Comparison of ENCODE assay signal across 8 cellular contexts in genomic region chr20:63858393-63859165, GRCh38. TPM values are rescaled to one million over a fixed set of nuclear protein-coding genes. Genes with fewer than 3 reads are reported as not detected.
DNase-seq lines count a peak whose midpoint lies in the region; TF ChIP-seq lines count a peak whose summit lies in the region.

No MANE protein-coding gene starts in this region.

- DNase-seq in ELF-1 (ENCODE audit: low read depth, low spot score) (peak; percentile 69), Peyer's patch (peak in 1 of 3 donors; percentile 52), endothelial cell (ENCODE audit: low spot score) (peak; percentile 62), neuronal stem cell (ENCODE audit: low spot score) (peak; percentile 51), midbrain (lab: John Stamatoyannopoulos, UW) (no peak), lower leg skin (ENCODE audit: low spot score in 2 of 2) (no peak), HAP-1 (ENCODE audit: low spot score in 2 of 2) (no peak)
- no peak for DNase-seq in stimulated activated CD4-positive, alpha-beta T cell treated with anti-CD3 and anti-CD28 coated beads, Interleukin-4, amount 100 ng/mL, for 1 hour

- H4K91ac ChIP-seq in neuronal stem cell (ENCODE audit: low read depth, low read length, poor library complexity) = no peak overlapping the region

- H3K4me2 ChIP-seq in neuronal stem cell (ENCODE audit: insufficient read depth, low read length, poor library complexity, severe bottlenecking) = peak overlapping the region; percentile 42

- peak overlapping the region; percentile 88 for H3K27ac Mint-ChIP-seq in endothelial cell (ENCODE audit: unreplicated experiment)

- H3K9me3 Mint-ChIP-seq in endothelial cell (ENCODE audit: unreplicated experiment) = no peaks in the 10 kb centered on the region

- intact Hi-C loops in lower leg skin (cut with DNase I; ENCODE audit: low total_unique reads) = no loop called here

- peak overlapping the region; percentile 82 for H2AFZ ChIP-seq in neuronal stem cell (ENCODE audit: low read length)

- H3K27ac ChIP-seq in Peyer's patch (peak overlapping the region; percentile 22 to 65 (median 44)), neuronal stem cell (replicated peaks; ENCODE audit: low read length) (peak overlapping the region; percentile 44)

- no peaks in the 10 kb centered on the region for H3K9me3 ChIP-seq in Peyer's patch
- H3K9me3 ChIP-seq in neuronal stem cell (replicated peaks in 1 of 2; ENCODE audit: control insufficient read depth in 2 of 2, insufficient read depth in 1 of 2, low read depth in 1 of 2, low read length in 2 of 2) = no peaks in the 10 kb centered on the region
- H3K9me3 ChIP-seq in HAP-1 = no peaks in the 10 kb centered on the region

- peak overlapping the region; percentile 35 for H2BK120ac ChIP-seq in neuronal stem cell (ENCODE audit: low read depth, low read length)

- peak in 1 of 6 experiments; percentile 12 for TF ChIP-seq CTCF in Peyer's patch (IDR thresholded peaks at IDR 0.05)
- no peak for TF ChIP-seq CTCF in endothelial cell (IDR thresholded peaks at IDR 0.05; ENCODE audit: unreplicated experiment)
- no peak for TF ChIP-seq CTCF in lower leg skin (IDR thresholded peaks at IDR 0.05)

- H4K8ac ChIP-seq in neuronal stem cell (ENCODE audit: low read depth, low read length) = no peak overlapping the region

- H3K36me3 ChIP-seq in Peyer's patch (peaks cover 0 to 14% (median 0%) of the 10 kb centered on the region in 3 donors), neuronal stem cell (replicated peaks in 1 of 2; ENCODE audit: control insufficient read depth in 2 of 2, insufficient read depth in 2 of 2, low read length in 2 of 2) (peaks cover 8 to 28% of the 10 kb centered on the region in 2 donors), HAP-1 (replicated peaks) (0 out of 2 replicates have a peak, but pooled peaks cover 4% of the 10 kb centered on the region)

- peak overlapping the region; percentile 46 for H2BK12ac ChIP-seq in neuronal stem cell (ENCODE audit: low read length)

- peak overlapping the region; percentile 51 for H3K4me3 Mint-ChIP-seq in endothelial cell (ENCODE audit: unreplicated experiment)

- H3K27me3 Mint-ChIP-seq in endothelial cell (ENCODE audit: unreplicated experiment) = peaks cover 2% of the 10 kb centered on the region

- H2BK5ac ChIP-seq in neuronal stem cell (ENCODE audit: low read length) = peak overlapping the region; percentile 29

- H2BK15ac ChIP-seq in neuronal stem cell (ENCODE audit: low read length) = peak overlapping the region; percentile 90

- peaks cover 8% of the 10 kb centered on the region for H3K79me1 ChIP-seq in neuronal stem cell (ENCODE audit: low read depth, low read length)

- no CpG with 5 or more reads among the region's 12 CpGs for WGBS in neuronal stem cell (ENCODE audit: extremely low coverage in 2 of 2, insufficient read length in 2 of 2, insufficient replicate concordance in 1 of 2), 2 donors
- 17 to 19% methylated on average over 12 of the region's 12 CpGs for WGBS in lower leg skin, 2 donors

- peak overlapping the region; percentile 89 for H3K18ac ChIP-seq in neuronal stem cell (ENCODE audit: low read length)

- TF ChIP-seq POLR2A in Peyer's patch (IDR thresholded peaks at IDR 0.05) = no peak
- no peak for TF ChIP-seq POLR2A in lower leg skin (IDR thresholded peaks at IDR 0.05)

- peaks cover 0 to 56% (median 24%) of the 10 kb centered on the region in 4 donors for H3K4me1 ChIP-seq in Peyer's patch
- peaks cover 32 to 42% of the 10 kb centered on the region in 2 donors for H3K4me1 ChIP-seq in neuronal stem cell (ENCODE audit: control insufficient read depth in 2 of 2, insufficient read depth in 1 of 2, low read depth in 1 of 2, low read length in 2 of 2)
- no peaks in the 10 kb centered on the region for H3K4me1 ChIP-seq in HAP-1

- H3K23ac ChIP-seq in neuronal stem cell (ENCODE audit: low read depth, low read length, poor library complexity) = peak overlapping the region; percentile 86

- H3K4ac ChIP-seq in neuronal stem cell (ENCODE audit: low read length) = peak overlapping the region; percentile 56

- peak overlapping the region; percentile 87 for H2AK5ac ChIP-seq in neuronal stem cell (ENCODE audit: low read depth, low read length)

- H3K4me3 ChIP-seq in Peyer's patch (no peak overlapping the region), neuronal stem cell (ENCODE audit: low read length in 2 of 2) (peak overlapping the region in 1 of 2 donors; percentile 34), lower leg skin (ENCODE audit: low read depth, poor library complexity, severe bottlenecking) (no peak overlapping the region), HAP-1 (no peak overlapping the region)

- in situ Hi-C loops in HAP-1 (cut with MboI; ENCODE audit: low sequenced_read_pairs) = no loop called here

- H3K9ac ChIP-seq in neuronal stem cell (ENCODE audit: low read depth, low read length, poor library complexity) = peak overlapping the region; percentile 80

- H3K4me1 Mint-ChIP-seq in endothelial cell (ENCODE audit: unreplicated experiment) = peaks cover 36% of the 10 kb centered on the region

- no peak overlapping the region for H3K14ac ChIP-seq in neuronal stem cell (ENCODE audit: low read length)

- peaks cover 0 to 12% of the 10 kb centered on the region in 2 donors for H3K27me3 ChIP-seq in Peyer's patch
- no peaks in the 10 kb centered on the region for H3K27me3 ChIP-seq in neuronal stem cell (ENCODE audit: control insufficient read depth in 3 of 3, insufficient read depth in 3 of 3, low read depth in 1 of 3, low read length in 3 of 3)
- no peaks in the 10 kb centered on the region for H3K27me3 ChIP-seq in HAP-1 (ENCODE audit: low read depth)

- H3K36me3 Mint-ChIP-seq in endothelial cell (ENCODE audit: low read depth, unreplicated experiment) = peaks cover 4% of the 10 kb centered on the region

RNA-seq across cellular contexts. Expression of gene ABHD16B, which starts 2.7 kb away (rescaled TPM):
- total RNA-seq in Peyer's patch (not detected), endothelial cell (ENCODE audit: unreplicated experiment) (not detected), lower leg skin (not detected)
- not detected for polyA plus RNA-seq in neuronal stem cell (2013, experiment 1 of 2)
- polyA plus RNA-seq in neuronal stem cell (2013, experiment 2 of 2) = not detected

RNA-seq across cellular contexts. Expression of gene TPD52L2, which starts 6.5 kb away (rescaled TPM):
- total RNA-seq in Peyer's patch (10 to 100 TPM; 59.4 to 78.7 (median 65.1) TPM), endothelial cell (ENCODE audit: unreplicated experiment) (85.5 TPM), lower leg skin (100 to 1,000 TPM in 2 of 4 donors, 10 to 100 TPM in 2; 85.9 to 101 (median 94.7) TPM)
- polyA plus RNA-seq in neuronal stem cell (2013, experiment 1 of 2) = 48.5 TPM
- 47.7 TPM for polyA plus RNA-seq in neuronal stem cell (2013, experiment 2 of 2)

RNA-seq across cellular contexts. Expression of gene ZBTB46, which starts 27.5 kb away (rescaled TPM):
- total RNA-seq in Peyer's patch (10 to 100 TPM in 1 of 4 donors, 1 to 10 TPM in 3; 1.9 to 33.0 (median 4.4) TPM), endothelial cell (ENCODE audit: unreplicated experiment) (42.1 TPM), lower leg skin (1 to 10 TPM; 1.2 to 6.7 (median 5.7) TPM)
- 8.2 TPM for polyA plus RNA-seq in neuronal stem cell (2013, experiment 1 of 2)
- polyA plus RNA-seq in neuronal stem cell (2013, experiment 2 of 2) = 8.6 TPM

RNA-seq across cellular contexts. Expression of gene DNAJC5, which starts 36.3 kb away (rescaled TPM):
- total RNA-seq in Peyer's patch = 100 to 1,000 TPM in 3 of 4 donors, 10 to 100 TPM in 1; 41.3 to 137 (median 113) TPM
- total RNA-seq in endothelial cell (ENCODE audit: unreplicated experiment) = 54.4 TPM
- 17.2 TPM for polyA plus RNA-seq in neuronal stem cell (2013, experiment 1 of 2)
- 16.8 TPM for polyA plus RNA-seq in neuronal stem cell (2013, experiment 2 of 2)
- 10 to 100 TPM; 40.6 to 59.7 (median 49.7) TPM for total RNA-seq in lower leg skin

Comparison
In these comparisons a context has a peak if more than half of its experiments do, and no peak if none do; other contexts are left out.
1. DNase-seq: peak in ELF-1 (single experiment), endothelial cell (single experiment) and neuronal stem cell (single experiment); none in midbrain (single experiment), lower leg skin (0 of 2), HAP-1 (0 of 2) and stimulated activated CD4-positive, alpha-beta T cell treated with anti-CD3 and anti-CD28 coated beads, Interleukin-4, amount 100 ng/mL, for 1 hour (single experiment).